In the genomic region with DNA sequence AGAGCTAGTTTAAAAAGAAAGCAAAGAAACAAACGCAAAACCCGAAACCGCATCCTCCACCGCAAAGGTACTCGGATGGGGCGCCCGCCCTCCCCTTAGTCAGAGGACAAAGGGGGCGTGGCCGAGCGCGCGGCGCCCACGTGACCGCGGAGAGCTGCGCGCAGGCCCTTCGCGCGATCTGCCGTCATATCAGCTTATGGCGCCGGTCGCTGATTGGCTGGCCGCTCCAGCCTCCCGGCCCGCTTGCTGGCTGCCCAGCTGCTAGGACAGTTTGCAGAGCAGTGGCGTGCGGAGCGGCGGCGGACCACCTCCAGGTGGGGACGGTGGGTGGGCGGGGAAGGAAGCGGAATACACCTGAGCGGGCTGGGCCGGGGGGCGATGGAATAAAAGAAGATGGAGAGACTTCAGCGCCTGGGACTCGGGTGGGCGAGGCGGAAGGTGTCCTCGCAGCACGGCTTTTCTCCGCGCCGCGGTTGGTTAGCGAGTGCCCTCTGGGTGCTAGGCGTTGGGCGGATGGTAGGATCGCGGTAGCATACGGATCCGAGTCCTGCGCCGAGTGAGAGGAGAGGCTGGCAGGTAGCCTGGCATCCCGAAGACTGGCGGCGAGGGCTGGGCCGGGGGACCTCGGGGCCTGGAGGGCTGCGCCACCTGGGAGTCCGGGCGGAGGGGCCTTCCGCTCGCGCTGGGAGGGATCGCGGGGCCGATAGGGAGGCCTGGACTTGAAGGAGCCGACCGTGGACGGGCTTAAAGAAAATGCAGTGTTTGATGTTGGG, we compare ENCODE assay signal across 1 cellular context.
TF ChIP-seq lines count a peak whose summit lies in the region.

A gene with protein sequence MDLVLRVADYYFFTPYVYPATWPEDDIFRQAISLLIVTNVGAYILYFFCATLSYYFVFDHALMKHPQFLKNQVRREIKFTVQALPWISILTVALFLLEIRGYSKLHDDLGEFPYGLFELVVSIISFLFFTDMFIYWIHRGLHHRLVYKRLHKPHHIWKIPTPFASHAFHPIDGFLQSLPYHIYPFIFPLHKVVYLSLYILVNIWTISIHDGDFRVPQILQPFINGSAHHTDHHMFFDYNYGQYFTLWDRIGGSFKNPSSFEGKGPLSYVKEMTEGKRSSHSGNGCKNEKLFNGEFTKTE (plus strand): TSS at position 269 of the 773 bp plus-strand sequence. CDS start 10,605 bp downstream, outside the sequence.

TF ChIP-seq in HepG2, 621 proteins besides CTCF, POLR2A, EP300 and RAD21 (continued from another document and continues in another):
- TF ChIP-seq, protein P1, sequence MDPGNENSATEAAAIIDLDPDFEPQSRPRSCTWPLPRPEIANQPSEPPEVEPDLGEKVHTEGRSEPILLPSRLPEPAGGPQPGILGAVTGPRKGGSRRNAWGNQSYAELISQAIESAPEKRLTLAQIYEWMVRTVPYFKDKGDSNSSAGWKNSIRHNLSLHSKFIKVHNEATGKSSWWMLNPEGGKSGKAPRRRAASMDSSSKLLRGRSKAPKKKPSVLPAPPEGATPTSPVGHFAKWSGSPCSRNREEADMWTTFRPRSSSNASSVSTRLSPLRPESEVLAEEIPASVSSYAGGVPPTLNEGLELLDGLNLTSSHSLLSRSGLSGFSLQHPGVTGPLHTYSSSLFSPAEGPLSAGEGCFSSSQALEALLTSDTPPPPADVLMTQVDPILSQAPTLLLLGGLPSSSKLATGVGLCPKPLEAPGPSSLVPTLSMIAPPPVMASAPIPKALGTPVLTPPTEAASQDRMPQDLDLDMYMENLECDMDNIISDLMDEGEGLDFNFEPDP (CRISPR knock-in tag; conservative IDR thresholded peaks at IDR 0.05), result no peak
- TF ChIP-seq YEATS4 (CRISPR knock-in tag; IDR thresholded peaks at IDR 0.05; ENCODE audit: borderline replicate concordance), result peak; percentile 58; the same call in 1 of the 2 replicates
- TF ChIP-seq, protein P2, sequence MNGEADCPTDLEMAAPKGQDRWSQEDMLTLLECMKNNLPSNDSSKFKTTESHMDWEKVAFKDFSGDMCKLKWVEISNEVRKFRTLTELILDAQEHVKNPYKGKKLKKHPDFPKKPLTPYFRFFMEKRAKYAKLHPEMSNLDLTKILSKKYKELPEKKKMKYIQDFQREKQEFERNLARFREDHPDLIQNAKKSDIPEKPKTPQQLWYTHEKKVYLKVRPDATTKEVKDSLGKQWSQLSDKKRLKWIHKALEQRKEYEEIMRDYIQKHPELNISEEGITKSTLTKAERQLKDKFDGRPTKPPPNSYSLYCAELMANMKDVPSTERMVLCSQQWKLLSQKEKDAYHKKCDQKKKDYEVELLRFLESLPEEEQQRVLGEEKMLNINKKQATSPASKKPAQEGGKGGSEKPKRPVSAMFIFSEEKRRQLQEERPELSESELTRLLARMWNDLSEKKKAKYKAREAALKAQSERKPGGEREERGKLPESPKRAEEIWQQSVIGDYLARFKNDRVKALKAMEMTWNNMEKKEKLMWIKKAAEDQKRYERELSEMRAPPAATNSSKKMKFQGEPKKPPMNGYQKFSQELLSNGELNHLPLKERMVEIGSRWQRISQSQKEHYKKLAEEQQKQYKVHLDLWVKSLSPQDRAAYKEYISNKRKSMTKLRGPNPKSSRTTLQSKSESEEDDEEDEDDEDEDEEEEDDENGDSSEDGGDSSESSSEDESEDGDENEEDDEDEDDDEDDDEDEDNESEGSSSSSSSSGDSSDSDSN (CRISPR knock-in tag; IDR thresholded peaks at IDR 0.05), result peak; percentile 94
- TF ChIP-seq HNRNPLL (IDR thresholded peaks at IDR 0.05; ENCODE audit: low read depth, low read length, poor library complexity, severe bottlenecking), result peak; percentile 84
- no peak for TF ChIP-seq ZNF552 (CRISPR knock-in tag; IDR thresholded peaks at IDR 0.05; ENCODE audit: borderline replicate concordance)
- 0 out of 2 replicates have a peak, but pooled peaks have one; percentile 27 for TF ChIP-seq ZNF792 (CRISPR knock-in tag; IDR thresholded peaks at IDR 0.05)
- TF ChIP-seq KDM4B (CRISPR knock-in tag; IDR thresholded peaks at IDR 0.05), result peak; percentile 41; the same call in 1 of the 2 replicates
- TF ChIP-seq ZNF775 (CRISPR knock-in tag; IDR thresholded peaks at IDR 0.05; ENCODE audit: borderline replicate concordance), result no peak
- TF ChIP-seq, protein P3, sequence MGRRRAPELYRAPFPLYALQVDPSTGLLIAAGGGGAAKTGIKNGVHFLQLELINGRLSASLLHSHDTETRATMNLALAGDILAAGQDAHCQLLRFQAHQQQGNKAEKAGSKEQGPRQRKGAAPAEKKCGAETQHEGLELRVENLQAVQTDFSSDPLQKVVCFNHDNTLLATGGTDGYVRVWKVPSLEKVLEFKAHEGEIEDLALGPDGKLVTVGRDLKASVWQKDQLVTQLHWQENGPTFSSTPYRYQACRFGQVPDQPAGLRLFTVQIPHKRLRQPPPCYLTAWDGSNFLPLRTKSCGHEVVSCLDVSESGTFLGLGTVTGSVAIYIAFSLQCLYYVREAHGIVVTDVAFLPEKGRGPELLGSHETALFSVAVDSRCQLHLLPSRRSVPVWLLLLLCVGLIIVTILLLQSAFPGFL (CRISPR knock-in tag; IDR thresholded peaks at IDR 0.05), result no peak
- TF ChIP-seq NRL (CRISPR knock-in tag; IDR thresholded peaks at IDR 0.05; ENCODE audit: borderline replicate concordance), result peak; percentile 92; the same call in 1 of the 2 replicates
- TF ChIP-seq MZF1 (CRISPR knock-in tag; IDR thresholded peaks at IDR 0.05; ENCODE audit: borderline replicate concordance), result 0 out of 2 replicates have a peak, but pooled peaks have one; percentile 33
- TF ChIP-seq, protein P4, sequence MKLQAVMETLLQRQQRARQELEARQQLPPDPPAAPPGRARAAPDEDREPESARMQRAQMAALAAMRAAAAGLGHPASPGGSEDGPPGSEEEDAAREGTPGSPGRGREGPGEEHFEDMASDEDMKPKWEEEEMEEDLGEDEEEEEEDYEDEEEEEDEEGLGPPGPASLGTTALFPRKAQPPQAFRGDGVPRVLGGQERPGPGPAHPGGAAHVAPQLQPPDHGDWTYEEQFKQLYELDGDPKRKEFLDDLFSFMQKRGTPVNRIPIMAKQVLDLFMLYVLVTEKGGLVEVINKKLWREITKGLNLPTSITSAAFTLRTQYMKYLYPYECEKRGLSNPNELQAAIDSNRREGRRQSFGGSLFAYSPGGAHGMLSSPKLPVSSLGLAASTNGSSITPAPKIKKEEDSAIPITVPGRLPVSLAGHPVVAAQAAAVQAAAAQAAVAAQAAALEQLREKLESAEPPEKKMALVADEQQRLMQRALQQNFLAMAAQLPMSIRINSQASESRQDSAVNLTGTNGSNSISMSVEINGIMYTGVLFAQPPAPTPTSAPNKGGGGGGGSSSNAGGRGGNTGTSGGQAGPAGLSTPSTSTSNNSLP (IDR thresholded peaks at IDR 0.05; ENCODE audit: low read depth, low read length), result 0 out of 2 replicates have a peak, but pooled peaks have one; percentile 20
- 0 out of 2 replicates have a peak, but pooled peaks have one; percentile 48 for TF ChIP-seq ZNF619 (CRISPR knock-in tag; IDR thresholded peaks at IDR 0.05)
- no peak for TF ChIP-seq NCOA2 (CRISPR knock-in tag; IDR thresholded peaks at IDR 0.05)
- peak; percentile 19 for TF ChIP-seq XRCC5 (optimal IDR thresholded peaks at IDR 0.05; ENCODE audit: low read length)
- 0 out of 2 replicates have a peak, but pooled peaks have one; percentile 57 for TF ChIP-seq SAFB2 (CRISPR knock-in tag; IDR thresholded peaks at IDR 0.05; ENCODE audit: borderline replicate concordance, low read depth)
- TF ChIP-seq, protein P5, sequence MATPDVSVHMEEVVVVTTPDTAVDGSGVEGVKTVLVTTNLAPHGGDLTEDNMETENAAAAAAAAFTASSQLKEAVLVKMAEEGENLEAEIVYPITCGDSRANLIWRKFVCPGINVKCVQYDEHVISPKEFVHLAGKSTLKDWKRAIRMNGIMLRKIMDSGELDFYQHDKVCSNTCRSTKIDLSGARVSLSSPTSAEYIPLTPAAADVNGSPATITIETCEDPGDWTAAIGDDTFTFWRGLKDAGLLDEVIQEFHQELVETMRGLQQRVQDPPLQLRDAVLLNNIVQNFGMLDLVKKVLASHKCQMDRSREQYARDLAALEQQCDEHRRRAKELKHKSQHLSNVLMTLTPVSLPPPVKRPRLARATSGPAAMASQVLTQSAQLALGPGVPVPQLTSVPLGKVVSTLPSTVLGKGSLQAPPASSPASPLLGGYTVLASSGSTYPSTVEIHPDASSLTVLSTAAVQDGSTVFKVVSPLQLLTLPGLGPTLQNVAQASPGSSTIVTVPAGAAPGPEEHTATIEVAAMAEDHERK (CRISPR knock-in tag; IDR thresholded peaks at IDR 0.05; ENCODE audit: low read depth), result 0 out of 2 replicates have a peak, but pooled peaks have one; percentile 62
- 0 out of 2 replicates have a peak, but pooled peaks have one; percentile 50 for TF ChIP-seq PHF20 (CRISPR knock-in tag; IDR thresholded peaks at IDR 0.05)
- TF ChIP-seq ZNF563 (CRISPR knock-in tag; IDR thresholded peaks at IDR 0.05), result peak; percentile 44; the same call in 1 of the 2 replicates
- 0 out of 2 replicates have a peak, but pooled peaks have one; percentile 17 for TF ChIP-seq ZNF124 (CRISPR knock-in tag; IDR thresholded peaks at IDR 0.05)
- no peak for TF ChIP-seq ZNF263 (CRISPR knock-in tag; IDR thresholded peaks at IDR 0.05)
- TF ChIP-seq, protein P6, sequence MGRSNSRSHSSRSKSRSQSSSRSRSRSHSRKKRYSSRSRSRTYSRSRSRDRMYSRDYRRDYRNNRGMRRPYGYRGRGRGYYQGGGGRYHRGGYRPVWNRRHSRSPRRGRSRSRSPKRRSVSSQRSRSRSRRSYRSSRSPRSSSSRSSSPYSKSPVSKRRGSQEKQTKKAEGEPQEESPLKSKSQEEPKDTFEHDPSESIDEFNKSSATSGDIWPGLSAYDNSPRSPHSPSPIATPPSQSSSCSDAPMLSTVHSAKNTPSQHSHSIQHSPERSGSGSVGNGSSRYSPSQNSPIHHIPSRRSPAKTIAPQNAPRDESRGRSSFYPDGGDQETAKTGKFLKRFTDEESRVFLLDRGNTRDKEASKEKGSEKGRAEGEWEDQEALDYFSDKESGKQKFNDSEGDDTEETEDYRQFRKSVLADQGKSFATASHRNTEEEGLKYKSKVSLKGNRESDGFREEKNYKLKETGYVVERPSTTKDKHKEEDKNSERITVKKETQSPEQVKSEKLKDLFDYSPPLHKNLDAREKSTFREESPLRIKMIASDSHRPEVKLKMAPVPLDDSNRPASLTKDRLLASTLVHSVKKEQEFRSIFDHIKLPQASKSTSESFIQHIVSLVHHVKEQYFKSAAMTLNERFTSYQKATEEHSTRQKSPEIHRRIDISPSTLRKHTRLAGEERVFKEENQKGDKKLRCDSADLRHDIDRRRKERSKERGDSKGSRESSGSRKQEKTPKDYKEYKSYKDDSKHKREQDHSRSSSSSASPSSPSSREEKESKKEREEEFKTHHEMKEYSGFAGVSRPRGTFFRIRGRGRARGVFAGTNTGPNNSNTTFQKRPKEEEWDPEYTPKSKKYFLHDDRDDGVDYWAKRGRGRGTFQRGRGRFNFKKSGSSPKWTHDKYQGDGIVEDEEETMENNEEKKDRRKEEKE (IDR thresholded peaks at IDR 0.05), result no peak
- 0 out of 2 replicates have a peak, but pooled peaks have one; percentile 18 for TF ChIP-seq ZNF546 (CRISPR knock-in tag; conservative IDR thresholded peaks at IDR 0.05)
- TF ChIP-seq, protein P7, sequence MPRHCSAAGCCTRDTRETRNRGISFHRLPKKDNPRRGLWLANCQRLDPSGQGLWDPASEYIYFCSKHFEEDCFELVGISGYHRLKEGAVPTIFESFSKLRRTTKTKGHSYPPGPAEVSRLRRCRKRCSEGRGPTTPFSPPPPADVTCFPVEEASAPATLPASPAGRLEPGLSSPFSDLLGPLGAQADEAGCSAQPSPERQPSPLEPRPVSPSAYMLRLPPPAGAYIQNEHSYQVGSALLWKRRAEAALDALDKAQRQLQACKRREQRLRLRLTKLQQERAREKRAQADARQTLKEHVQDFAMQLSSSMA (CRISPR knock-in tag; IDR thresholded peaks at IDR 0.05), result 0 out of 2 replicates have a peak, but pooled peaks have one; percentile 62
- TF ChIP-seq, protein P8, sequence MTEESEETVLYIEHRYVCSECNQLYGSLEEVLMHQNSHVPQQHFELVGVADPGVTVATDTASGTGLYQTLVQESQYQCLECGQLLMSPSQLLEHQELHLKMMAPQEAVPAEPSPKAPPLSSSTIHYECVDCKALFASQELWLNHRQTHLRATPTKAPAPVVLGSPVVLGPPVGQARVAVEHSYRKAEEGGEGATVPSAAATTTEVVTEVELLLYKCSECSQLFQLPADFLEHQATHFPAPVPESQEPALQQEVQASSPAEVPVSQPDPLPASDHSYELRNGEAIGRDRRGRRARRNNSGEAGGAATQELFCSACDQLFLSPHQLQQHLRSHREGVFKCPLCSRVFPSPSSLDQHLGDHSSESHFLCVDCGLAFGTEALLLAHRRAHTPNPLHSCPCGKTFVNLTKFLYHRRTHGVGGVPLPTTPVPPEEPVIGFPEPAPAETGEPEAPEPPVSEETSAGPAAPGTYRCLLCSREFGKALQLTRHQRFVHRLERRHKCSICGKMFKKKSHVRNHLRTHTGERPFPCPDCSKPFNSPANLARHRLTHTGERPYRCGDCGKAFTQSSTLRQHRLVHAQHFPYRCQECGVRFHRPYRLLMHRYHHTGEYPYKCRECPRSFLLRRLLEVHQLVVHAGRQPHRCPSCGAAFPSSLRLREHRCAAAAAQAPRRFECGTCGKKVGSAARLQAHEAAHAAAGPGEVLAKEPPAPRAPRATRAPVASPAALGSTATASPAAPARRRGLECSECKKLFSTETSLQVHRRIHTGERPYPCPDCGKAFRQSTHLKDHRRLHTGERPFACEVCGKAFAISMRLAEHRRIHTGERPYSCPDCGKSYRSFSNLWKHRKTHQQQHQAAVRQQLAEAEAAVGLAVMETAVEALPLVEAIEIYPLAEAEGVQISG (CRISPR knock-in tag; IDR thresholded peaks at IDR 0.05), result no peak; the same call in 1 of the 2 replicates
- peak; percentile 61; the same call in 1 of the 2 replicates for TF ChIP-seq CREM (IDR thresholded peaks at IDR 0.05)
- TF ChIP-seq CREM (CRISPR knock-in tag; IDR thresholded peaks at IDR 0.05), result no peak
- TF ChIP-seq SP5 (CRISPR knock-in tag; IDR thresholded peaks at IDR 0.05; ENCODE audit: borderline replicate concordance, low read depth), result peak; percentile 44; the same call in 1 of the 2 replicates
- TF ChIP-seq FLYWCH1 (CRISPR knock-in tag; IDR thresholded peaks at IDR 0.05), result peak; percentile 86; the same call in 1 of the 2 replicates
- TF ChIP-seq, protein P9, sequence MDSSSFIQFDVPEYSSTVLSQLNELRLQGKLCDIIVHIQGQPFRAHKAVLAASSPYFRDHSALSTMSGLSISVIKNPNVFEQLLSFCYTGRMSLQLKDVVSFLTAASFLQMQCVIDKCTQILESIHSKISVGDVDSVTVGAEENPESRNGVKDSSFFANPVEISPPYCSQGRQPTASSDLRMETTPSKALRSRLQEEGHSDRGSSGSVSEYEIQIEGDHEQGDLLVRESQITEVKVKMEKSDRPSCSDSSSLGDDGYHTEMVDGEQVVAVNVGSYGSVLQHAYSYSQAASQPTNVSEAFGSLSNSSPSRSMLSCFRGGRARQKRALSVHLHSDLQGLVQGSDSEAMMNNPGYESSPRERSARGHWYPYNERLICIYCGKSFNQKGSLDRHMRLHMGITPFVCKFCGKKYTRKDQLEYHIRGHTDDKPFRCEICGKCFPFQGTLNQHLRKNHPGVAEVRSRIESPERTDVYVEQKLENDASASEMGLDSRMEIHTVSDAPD (CRISPR knock-in tag; IDR thresholded peaks at IDR 0.05), result no peak
- peak; percentile 21; the same call in 1 of the 2 replicates for TF ChIP-seq RARA (CRISPR knock-in tag; IDR thresholded peaks at IDR 0.05)
- TF ChIP-seq, protein P10, sequence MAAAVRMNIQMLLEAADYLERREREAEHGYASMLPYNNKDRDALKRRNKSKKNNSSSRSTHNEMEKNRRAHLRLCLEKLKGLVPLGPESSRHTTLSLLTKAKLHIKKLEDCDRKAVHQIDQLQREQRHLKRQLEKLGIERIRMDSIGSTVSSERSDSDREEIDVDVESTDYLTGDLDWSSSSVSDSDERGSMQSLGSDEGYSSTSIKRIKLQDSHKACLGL (CRISPR knock-in tag; IDR thresholded peaks at IDR 0.05), result peak; percentile 74; the same call in 1 of the 2 replicates
